Comparison of ENCODE assay signal across 1 cellular context in genomic region chr7:77838929-77839491, GRCh38.
TF ChIP-seq lines count a peak whose summit lies in the region.

No MANE protein-coding gene starts in this region.

TF ChIP-seq in IMR-90, 13 proteins besides CTCF, POLR2A, EP300 and RAD21:
- TF ChIP-seq USF2 (IDR thresholded peaks at IDR 0.05; ENCODE audit: low read depth, low read length) (no peak), CEBPB (IDR thresholded peaks at IDR 0.05; ENCODE audit: low read depth, low read length) (no peak), SMC3 (IDR thresholded peaks at IDR 0.05; ENCODE audit: low read depth, low read length) (no peak), ELK1 (IDR thresholded peaks at IDR 0.05; ENCODE audit: borderline replicate concordance, low read depth, low read length) (no peak), MAZ (IDR thresholded peaks at IDR 0.05; ENCODE audit: borderline replicate concordance, low read depth, low read length) (no peak), MAFK (IDR thresholded peaks at IDR 0.05; ENCODE audit: low read depth, low read length) (no peak), BHLHE40 (IDR thresholded peaks at IDR 0.05; ENCODE audit: low read depth, low read length) (no peak), NFE2L2 (IDR thresholded peaks at IDR 0.05; ENCODE audit: low read depth, low read length) (no peak), CHD1 (IDR thresholded peaks at IDR 0.05; ENCODE audit: low read depth, low read length) (no peak), RFX5 (IDR thresholded peaks at IDR 0.05; ENCODE audit: low read depth, low read length) (no peak), MXI1 (IDR thresholded peaks at IDR 0.05; ENCODE audit: borderline replicate concordance, low read depth, low read length) (no peak), RCOR1 (IDR thresholded peaks at IDR 0.05; ENCODE audit: insufficient replicate concordance, low read length) (no peak), FOS (IDR thresholded peaks at IDR 0.05; ENCODE audit: low read depth, low read length) (no peak)
